Comparison of ENCODE assay signal across 23 cellular contexts in genomic region chr6:51854876-51855275, GRCh38.
DNase-seq lines count a peak whose midpoint lies in the region; ATAC-seq lines count a peak whose summit lies in the region.
"Had no signal": no experiment of that assay in that cellular context is flagged by ENCODE, and none has a peak within 500 bp of the region (broad histone marks: within the 10 kb centered on the region; RNA-seq: fewer than 3 reads in every experiment).

No MANE protein-coding gene starts in this region.

- H3K27ac ChIP-seq in SJCRH30, result peak overlapping the region; percentile 66
- H3K27ac ChIP-seq: C4-2B, KMS-11, PC-9, SJSA1, skin epidermis, vagina had no signal

- no peaks in the 10 kb centered on the region for H3K9me3 Mint-ChIP-seq in activated naive CD4-positive, alpha-beta T cell treated with anti-CD3 and anti-CD28 coated beads for 36 hours
- H3K9me3 Mint-ChIP-seq in activated CD4-positive, alpha-beta memory T cell treated with anti-CD3 and anti-CD28 coated beads for 36 hours, result no peaks in the 10 kb centered on the region
- H3K9me3 Mint-ChIP-seq: activated CD4-positive, alpha-beta T cell treated with anti-CD3 and anti-CD28 coated beads, Interleukin-2, amount 10 ng/mL, durations not matched to agents 7 days and 5 days; activated naive CD8-positive, alpha-beta T cell treated with anti-CD3 and anti-CD28 coated beads, Interleukin-2, amount 50 U/mL, for 24 hours; activated T-helper 2 cell treated with anti-CD3 and anti-CD28 coated beads, Interferon-gamma antibody, Interleukin-2, Interleukin-4, amounts not matched to agents 10 μg/mL and 5 μg/mL and 100 μg/mL, durations not matched to agents 14 hours and 24 hours and 36 hours; T-helper 1 cell treated with Interleukin-12 subunit alpha and Interleukin-12 subunit beta and Interleukin-4 antibody, amounts not matched to agents 30 μg/mL and 1 μg/mL, for 36 hours had no signal

- no peak overlapping the region for H3K4me3 Mint-ChIP-seq in activated naive CD4-positive, alpha-beta T cell treated with anti-CD3 and anti-CD28 coated beads for 36 hours
- H3K4me3 Mint-ChIP-seq in T-helper 17 cell, result no peak overlapping the region
- no peak overlapping the region for H3K4me3 Mint-ChIP-seq in activated CD4-positive, alpha-beta memory T cell treated with anti-CD3 and anti-CD28 coated beads for 36 hours
- H3K4me3 Mint-ChIP-seq: activated CD4-positive, alpha-beta T cell treated with anti-CD3 and anti-CD28 coated beads, Interleukin-2, amount 10 ng/mL, durations not matched to agents 7 days and 5 days; activated naive CD8-positive, alpha-beta T cell treated with anti-CD3 and anti-CD28 coated beads, Interleukin-2, amount 50 U/mL, for 24 hours; T-helper 1 cell treated with Interleukin-12 subunit alpha and Interleukin-12 subunit beta and Interleukin-4 antibody, amounts not matched to agents 30 μg/mL and 1 μg/mL, for 36 hours had no signal

- POLR2A ChIA-PET in activated CD4-positive, alpha-beta memory T cell treated with anti-CD3 and anti-CD28 coated beads for 36 hours (lab: Charles Lee), result no interaction called here

- H3K27me3 ChIP-seq in SJCRH30, result no peaks in the 10 kb centered on the region
- H3K27me3 ChIP-seq: SJSA1, vagina had no signal

- ATAC-seq in GM21515 (IDR thresholded peaks at IDR 0.05; ENCODE audit: unreplicated experiment), result peak; percentile 23
- ATAC-seq in T-helper 17 cell, result no peak
- ATAC-seq: activated naive CD8-positive, alpha-beta T cell treated with anti-CD3 and anti-CD28 coated beads, Interleukin-2, amount 50 U/mL, for 24 hours had no signal

- H3K9me3 ChIP-seq in SJCRH30 (replicated peaks), result peaks cover 8% of the 10 kb centered on the region
- H3K9me3 ChIP-seq in T-helper 17 cell (ENCODE audit: control insufficient read depth, low read length, poor library complexity, severe bottlenecking), result no peaks in the 10 kb centered on the region
- H3K9me3 ChIP-seq: SJSA1, vagina had no signal

- H3K4me1 ChIP-seq in SJCRH30, result 0 out of 2 replicates have a peak, but pooled peaks cover 3% of the 10 kb centered on the region
- H3K4me1 ChIP-seq: SJSA1, vagina had no signal

- H3K36me3 Mint-ChIP-seq in activated naive CD4-positive, alpha-beta T cell treated with anti-CD3 and anti-CD28 coated beads for 36 hours (ENCODE audit: low read depth), result no peaks in the 10 kb centered on the region
- H3K36me3 Mint-ChIP-seq in T-helper 17 cell (ENCODE audit: low read depth), result peaks cover 2% of the 10 kb centered on the region
- no peaks in the 10 kb centered on the region for H3K36me3 Mint-ChIP-seq in activated CD4-positive, alpha-beta memory T cell treated with anti-CD3 and anti-CD28 coated beads for 36 hours

- peak overlapping the region; percentile 58 for H3K4me3 ChIP-seq in SJCRH30
- H3K4me3 ChIP-seq: PC-9, SJSA1, skin epidermis, vagina had no signal

- no peaks in the 10 kb centered on the region for H3K4me1 Mint-ChIP-seq in activated naive CD4-positive, alpha-beta T cell treated with anti-CD3 and anti-CD28 coated beads for 36 hours (ENCODE audit: low read depth)
- peaks cover 3% of the 10 kb centered on the region for H3K4me1 Mint-ChIP-seq in T-helper 17 cell
- no peaks in the 10 kb centered on the region for H3K4me1 Mint-ChIP-seq in activated CD4-positive, alpha-beta memory T cell treated with anti-CD3 and anti-CD28 coated beads for 36 hours (ENCODE audit: low read depth)
- H3K4me1 Mint-ChIP-seq: activated CD4-positive, alpha-beta T cell treated with anti-CD3 and anti-CD28 coated beads, Interleukin-2, amount 10 ng/mL, durations not matched to agents 7 days and 5 days; activated naive CD8-positive, alpha-beta T cell treated with anti-CD3 and anti-CD28 coated beads, Interleukin-2, amount 50 U/mL, for 24 hours had no signal

- no peaks in the 10 kb centered on the region for H3K36me3 ChIP-seq in SJCRH30
- H3K36me3 ChIP-seq: SJSA1, vagina had no signal

- DNase-seq in ELF-1 (ENCODE audit: low read depth, low spot score), result peak; percentile 40
- DNase-seq in SJCRH30, result peak; percentile 67 to 69
- peak; percentile 18 for DNase-seq in myocyte (ENCODE audit: low read depth)
- DNase-seq in activated naive CD4-positive, alpha-beta T cell treated with anti-CD3 and anti-CD28 coated beads for 36 hours, result no peak
- DNase-seq in T-helper 17 cell, result no peak
- DNase-seq in activated CD4-positive, alpha-beta memory T cell treated with anti-CD3 and anti-CD28 coated beads for 36 hours, result no peak
- no peak for DNase-seq in NCI-H1694 treated with DMSO at 0.1 percent for 48 hours (lab: John Stamatoyannopoulos, UW)
- DNase-seq: activated CD8-positive, alpha-beta memory T cell treated with anti-CD3 and anti-CD28 coated beads, Interleukin-2, amount 50 U/mL, for 4 hours; cerebellar nuclear complex; effector CD4-positive, alpha-beta T cell; NCI-H187 treated with DMSO at 0.1 percent for 48 hours; stimulated activated CD4-positive, alpha-beta T cell treated with anti-CD3 and anti-CD28 coated beads, Interleukin-1b, Interleukin-23, amount 100 ng/mL, for 48 hours had no signal

- intact Hi-C loops in activated naive CD4-positive, alpha-beta T cell treated with anti-CD3 and anti-CD28 coated beads for 36 hours (cut with micrococcal nuclease), result loop anchor here (1.0 to 10.0 kb wide), 5 partner anchors 104 to 1038 kb away; no protein-coding TSS in a partner anchor
- intact Hi-C loops in activated CD4-positive, alpha-beta memory T cell treated with anti-CD3 and anti-CD28 coated beads for 36 hours (cut with micrococcal nuclease), result loop anchor here (1.0 to 10.0 kb wide), 4 partner anchors 104 to 400 kb away; no protein-coding TSS in a partner anchor

- H3K27ac Mint-ChIP-seq in activated naive CD4-positive, alpha-beta T cell treated with anti-CD3 and anti-CD28 coated beads for 36 hours, result no peak overlapping the region
- no peak overlapping the region for H3K27ac Mint-ChIP-seq in T-helper 17 cell
- no peak overlapping the region for H3K27ac Mint-ChIP-seq in activated CD4-positive, alpha-beta memory T cell treated with anti-CD3 and anti-CD28 coated beads for 36 hours
- H3K27ac Mint-ChIP-seq: activated CD4-positive, alpha-beta T cell treated with anti-CD3 and anti-CD28 coated beads, Interleukin-2, amount 10 ng/mL, durations not matched to agents 7 days and 5 days; activated naive CD8-positive, alpha-beta T cell treated with anti-CD3 and anti-CD28 coated beads, Interleukin-2, amount 50 U/mL, for 24 hours; activated T-helper 2 cell treated with anti-CD3 and anti-CD28 coated beads, Interferon-gamma antibody, Interleukin-2, Interleukin-4, amounts not matched to agents 10 μg/mL and 5 μg/mL and 100 μg/mL, durations not matched to agents 14 hours and 24 hours and 36 hours; T-helper 1 cell treated with Interleukin-12 subunit alpha and Interleukin-12 subunit beta and Interleukin-4 antibody, amounts not matched to agents 30 μg/mL and 1 μg/mL, for 36 hours had no signal

- H3K27me3 Mint-ChIP-seq in activated naive CD4-positive, alpha-beta T cell treated with anti-CD3 and anti-CD28 coated beads for 36 hours (ENCODE audit: low read depth), result peaks cover 4% of the 10 kb centered on the region
- H3K27me3 Mint-ChIP-seq in T-helper 17 cell, result peaks cover 36% of the 10 kb centered on the region
- H3K27me3 Mint-ChIP-seq in activated CD4-positive, alpha-beta memory T cell treated with anti-CD3 and anti-CD28 coated beads for 36 hours, result peaks cover 12% of the 10 kb centered on the region

- CTCF ChIA-PET in activated naive CD4-positive, alpha-beta T cell treated with anti-CD3 and anti-CD28 coated beads for 36 hours (lab: Charles Lee), result interaction anchor here (0.9 to 2.6 kb wide), 5 partner anchors 105 to 299 kb away, joined by 3 to 14 read pairs (median 4); no protein-coding TSS in a partner anchor
- CTCF ChIA-PET in activated CD4-positive, alpha-beta memory T cell treated with anti-CD3 and anti-CD28 coated beads for 36 hours (lab: Charles Lee), result interaction anchor here (0.9 to 1.6 kb wide), 6 partner anchors 7 to 194 kb away, joined by 3 to 8 read pairs (median 4); no protein-coding TSS in a partner anchor

Comparison
In these comparisons a context has a peak if more than half of its experiments do, and no peak if none do; other contexts are left out.
1. DNase-seq: peak in ELF-1 (single experiment), SJCRH30 (2 of 2) and myocyte (single experiment); none in activated naive CD4-positive, alpha-beta T cell treated with anti-CD3 and anti-CD28 coated beads for 36 hours (single experiment), T-helper 17 cell (0 of 3), activated CD4-positive, alpha-beta memory T cell treated with anti-CD3 and anti-CD28 coated beads for 36 hours (single experiment) and NCI-H1694 treated with DMSO at 0.1 percent for 48 hours (single experiment).